ENCODE assay signal across 7 cellular contexts in genomic region chr14:29222671-29223268, GRCh38.
A peak's percentile ranks its signal among the peaks of the same experiment; 100 is the strongest.
DNase-seq lines count a peak whose midpoint lies in the region; ATAC-seq and TF ChIP-seq lines count a peak whose summit lies in the region.

No MANE protein-coding gene starts in this region.

- no peak for TF ChIP-seq EP300 in neural cell (conservative IDR thresholded peaks at IDR 0.05; ENCODE audit: poor library complexity, severe bottlenecking)

- DNase-seq in NCI-H1694 (lab: John Stamatoyannopoulos, UW), result peak; percentile 77
- peak; percentile 73 for DNase-seq in astrocyte of the spinal cord (ENCODE audit: low read depth, low spot score)
- DNase-seq in colonic mucosa, result no peak
- DNase-seq in activated naive CD8-positive, alpha-beta T cell treated with anti-CD3 and anti-CD28 coated beads for 36 hours, result no peak

- H3K9me3 Mint-ChIP-seq in activated naive CD8-positive, alpha-beta T cell treated with anti-CD3 and anti-CD28 coated beads for 36 hours, result peaks cover 2% of the 10 kb centered on the region

- no peak overlapping the region for H2AFZ ChIP-seq in neural cell (ENCODE audit: low read depth, low read length)

- H3K36me3 ChIP-seq in neural cell (ENCODE audit: insufficient read depth, low read length) (no peaks in the 10 kb centered on the region), colonic mucosa (no peaks in the 10 kb centered on the region)

- H4K20me1 ChIP-seq in neural cell (ENCODE audit: insufficient read depth), result no peaks in the 10 kb centered on the region

- H3K27me3 ChIP-seq in neural cell (ENCODE audit: insufficient read depth, low read depth, low read length) (no peaks in the 10 kb centered on the region), colonic mucosa (no peaks in the 10 kb centered on the region)

- H3K4me3 ChIP-seq in astrocyte of the spinal cord (ENCODE audit: low read depth, low read length), result no peak overlapping the region
- peak overlapping the region; percentile 54 for H3K4me3 ChIP-seq in neural cell (ENCODE audit: low read length)
- H3K4me3 ChIP-seq in colonic mucosa, result no peak overlapping the region

- peaks cover 77% of the 10 kb centered on the region for H3K79me2 ChIP-seq in neural cell (replicated peaks; ENCODE audit: insufficient read depth, low read length)

- TF ChIP-seq RAD21 in neural cell (conservative IDR thresholded peaks at IDR 0.05), result peak; percentile 84

- ATAC-seq in HG02938 (IDR thresholded peaks at IDR 0.05; ENCODE audit: unreplicated experiment), result no peak

- no peaks in the 10 kb centered on the region for H3K9me2 ChIP-seq in neural cell (ENCODE audit: insufficient read depth, low read length)

- TF ChIP-seq CTCF in GM12872 (IDR thresholded peaks at IDR 0.05; ENCODE audit: insufficient read depth, low read depth, low read length) (peak; percentile 59), astrocyte of the spinal cord (IDR thresholded peaks at IDR 0.05; ENCODE audit: low read depth, low read length) (peak; percentile 77), neural cell (IDR thresholded peaks at IDR 0.05; ENCODE audit: poor library complexity, severe bottlenecking) (peak; percentile 87), colonic mucosa (IDR thresholded peaks at IDR 0.05) (no peak)

- H3F3A ChIP-seq in neural cell (ENCODE audit: insufficient read depth, low read length, poor library complexity, severe bottlenecking), result no peaks in the 10 kb centered on the region

- H3K27ac Mint-ChIP-seq in activated naive CD8-positive, alpha-beta T cell treated with anti-CD3 and anti-CD28 coated beads for 36 hours, result no peak overlapping the region

- H3K9me3 ChIP-seq in neural cell (ENCODE audit: low read length) (no peaks in the 10 kb centered on the region), colonic mucosa (no peaks in the 10 kb centered on the region)

- no peaks in the 10 kb centered on the region for H3K4me1 Mint-ChIP-seq in activated naive CD8-positive, alpha-beta T cell treated with anti-CD3 and anti-CD28 coated beads for 36 hours

- H3K27ac ChIP-seq in neural cell (ENCODE audit: low read length) (no peak overlapping the region), colonic mucosa (no peak overlapping the region)

- intact Hi-C loops in colonic mucosa (cut with DNase I), result no loop called here

- no peaks in the 10 kb centered on the region for H3K27me3 Mint-ChIP-seq in activated naive CD8-positive, alpha-beta T cell treated with anti-CD3 and anti-CD28 coated beads for 36 hours

- peak overlapping the region; percentile 69 for H3K4me2 ChIP-seq in neural cell (ENCODE audit: low read length)

- no peak overlapping the region for H3K4me3 Mint-ChIP-seq in activated naive CD8-positive, alpha-beta T cell treated with anti-CD3 and anti-CD28 coated beads for 36 hours

- H3K9ac ChIP-seq in neural cell (ENCODE audit: low read length) (no peak overlapping the region), colonic mucosa (ENCODE audit: low read depth in 2 of 2, low read length in 2 of 2) (no peak overlapping the region)

- in situ Hi-C loops in astrocyte of the spinal cord (cut with HindIII; ENCODE audit: low sequenced_read_pairs), result no loop called here

- H3K4me1 ChIP-seq in colonic mucosa, result no peaks in the 10 kb centered on the region

- no peaks in the 10 kb centered on the region for H3K36me3 Mint-ChIP-seq in activated naive CD8-positive, alpha-beta T cell treated with anti-CD3 and anti-CD28 coated beads for 36 hours

TF ChIP-seq in neural cell, 6 proteins besides CTCF, POLR2A, EP300 and RAD21:
- no peak for TF ChIP-seq POLR2AphosphoS5 (IDR thresholded peaks at IDR 0.05)
- TF ChIP-seq REST (IDR thresholded peaks at IDR 0.05; ENCODE audit: borderline replicate concordance), result no peak
- TF ChIP-seq EZH2 (IDR thresholded peaks at IDR 0.05; ENCODE audit: borderline replicate concordance, insufficient read depth, low read length, poor library complexity, severe bottlenecking), result no peak
- TF ChIP-seq SMC3 (conservative IDR thresholded peaks at IDR 0.05; ENCODE audit: poor library complexity), result peak; percentile 83
- no peak for TF ChIP-seq MXI1 (conservative IDR thresholded peaks at IDR 0.05; ENCODE audit: poor library complexity, severe bottlenecking)
- TF ChIP-seq TAF1 (IDR thresholded peaks at IDR 0.05; ENCODE audit: low read depth), result no peak

Comparison
In these comparisons a context has a peak if more than half of its experiments do, and no peak if none do; other contexts are left out.
1. DNase-seq: peak in NCI-H1694 (single experiment) and astrocyte of the spinal cord (single experiment); none in colonic mucosa (single experiment) and activated naive CD8-positive, alpha-beta T cell treated with anti-CD3 and anti-CD28 coated beads for 36 hours (single experiment).